8 cellular contexts compared by ENCODE assay signal in the genomic region with DNA sequence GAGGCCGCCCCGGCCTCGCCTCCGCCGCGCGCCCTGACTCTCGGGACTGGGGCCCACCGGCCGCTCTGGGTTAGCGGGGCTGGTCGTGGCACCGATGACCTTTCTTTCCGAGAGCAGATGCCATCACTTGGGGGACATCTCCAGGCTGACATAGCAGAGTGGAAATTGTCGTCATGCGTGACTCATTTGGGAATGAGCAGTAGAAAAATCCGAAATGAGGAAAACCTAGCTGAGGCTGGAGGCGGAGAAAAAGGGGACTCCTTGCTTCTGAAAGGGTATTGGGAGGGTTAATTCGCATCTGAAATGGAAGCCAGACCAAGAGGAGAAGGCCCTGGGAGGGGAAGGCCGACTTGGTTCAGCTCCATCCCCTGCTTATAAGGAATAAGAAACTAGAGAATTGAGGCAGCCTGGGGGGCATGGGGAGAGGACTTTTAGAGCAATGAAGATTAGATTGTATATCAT. TPM values are rescaled to one million over a fixed set of nuclear protein-coding genes. Genes with fewer than 3 reads are reported as not detected.
A peak's percentile ranks its signal among the peaks of the same experiment; 100 is the strongest.
DNase-seq lines count a peak whose midpoint lies in the region; ATAC-seq, FAIRE-seq and TF ChIP-seq lines count a peak whose summit lies in the region.

No MANE protein-coding gene starts in this region.

- DNase-seq in NCI-H774 (lab: John Stamatoyannopoulos, UW) (peak; percentile 47), neuronal stem cell (ENCODE audit: low spot score) (no peak), pons (ENCODE audit: low spot score) (no peak), lower leg skin (ENCODE audit: low spot score in 2 of 2) (no peak), NCI-H2107 (lab: John Stamatoyannopoulos, UW) (no peak)
- no peak for DNase-seq in effector memory CD4-positive, alpha-beta T cell

- no peak overlapping the region for H2BK5ac ChIP-seq in neuronal stem cell (ENCODE audit: low read length)

- no peak overlapping the region for H2BK120ac ChIP-seq in neuronal stem cell (ENCODE audit: low read depth, low read length)

- no peak overlapping the region for H2BK12ac ChIP-seq in neuronal stem cell (ENCODE audit: low read length)

- no peaks in the 10 kb centered on the region for H3K79me1 ChIP-seq in neuronal stem cell (ENCODE audit: low read depth, low read length)

- TF ChIP-seq CTCF in lower leg skin (IDR thresholded peaks at IDR 0.05) = no peak

- peak overlapping the region; percentile 98 for H2AFZ ChIP-seq in neuronal stem cell (ENCODE audit: low read length)

- H4K8ac ChIP-seq in neuronal stem cell (ENCODE audit: low read depth, low read length) = no peak overlapping the region

- whole genome bisulfite sequencing in neuronal stem cell (ENCODE audit: extremely low coverage in 2 of 2, insufficient read length in 2 of 2, insufficient replicate concordance in 1 of 2), 2 donors = no CpG with 5 or more reads among the region's 20 CpGs
- WGBS in lower leg skin, 2 donors = 1 to 3% methylated on average over 10 to 14 of the region's 20 CpGs

- peak overlapping the region; percentile 14 for H3K23ac ChIP-seq in neuronal stem cell (ENCODE audit: low read depth, low read length, poor library complexity)

- peak overlapping the region; percentile 83 for H3K4me2 ChIP-seq in neuronal stem cell (ENCODE audit: insufficient read depth, low read length, poor library complexity, severe bottlenecking)

- no peak overlapping the region for H4K91ac ChIP-seq in neuronal stem cell (ENCODE audit: low read depth, low read length, poor library complexity)

- peaks cover 23% of the 10 kb centered on the region for H3K27me3 ChIP-seq in effector memory CD4-positive, alpha-beta T cell (replicated peaks; ENCODE audit: control insufficient read depth, insufficient read depth, low read length, poor library complexity, severe bottlenecking)
- H3K27me3 ChIP-seq in neuronal stem cell (ENCODE audit: control insufficient read depth in 3 of 3, insufficient read depth in 3 of 3, low read depth in 1 of 3, low read length in 3 of 3) = peaks cover 10 to 78% (median 22%) of the 10 kb centered on the region in 3 experiments

- peak overlapping the region; percentile 38 for H3K18ac ChIP-seq in neuronal stem cell (ENCODE audit: low read length)

- no peak overlapping the region for H3K4ac ChIP-seq in neuronal stem cell (ENCODE audit: low read length)

- FAIRE-seq in G401.6 (lab: Jason Lieb, UNC) = peak; percentile 6

- H3K27ac ChIP-seq in effector memory CD4-positive, alpha-beta T cell (ENCODE audit: insufficient read depth, low read length, poor library complexity, severe bottlenecking) = no peak overlapping the region
- H3K27ac ChIP-seq in neuronal stem cell (replicated peaks; ENCODE audit: low read length) = no peak overlapping the region

- no peak overlapping the region for H2AK5ac ChIP-seq in neuronal stem cell (ENCODE audit: low read depth, low read length)

- intact Hi-C loops in lower leg skin (cut with DNase I; ENCODE audit: low total_unique reads) = no loop called here

- H3K14ac ChIP-seq in neuronal stem cell (ENCODE audit: low read length) = no peak overlapping the region

- TF ChIP-seq POLR2A in lower leg skin (IDR thresholded peaks at IDR 0.05) = no peak

- peak overlapping the region; percentile 47 for H3K4me3 ChIP-seq in effector memory CD4-positive, alpha-beta T cell (ENCODE audit: insufficient read depth, low read depth, low read length, poor library complexity, severe bottlenecking)
- H3K4me3 ChIP-seq in neuronal stem cell (ENCODE audit: low read length in 2 of 2) (peak overlapping the region; percentile 57 to 97), lower leg skin (ENCODE audit: low read depth, poor library complexity, severe bottlenecking) (no peak overlapping the region)

- no peak overlapping the region for H3K9ac ChIP-seq in neuronal stem cell (ENCODE audit: low read depth, low read length, poor library complexity)

- no peaks in the 10 kb centered on the region for H3K4me1 ChIP-seq in effector memory CD4-positive, alpha-beta T cell (ENCODE audit: control insufficient read depth, insufficient read depth, low read length, poor library complexity, severe bottlenecking)
- peaks cover 3 to 5% of the 10 kb centered on the region in 2 donors for H3K4me1 ChIP-seq in neuronal stem cell (ENCODE audit: control insufficient read depth in 2 of 2, insufficient read depth in 1 of 2, low read depth in 1 of 2, low read length in 2 of 2)

- no peaks in the 10 kb centered on the region for H3K36me3 ChIP-seq in effector memory CD4-positive, alpha-beta T cell (ENCODE audit: control insufficient read depth, insufficient read depth, low read length)
- H3K36me3 ChIP-seq in neuronal stem cell (replicated peaks in 1 of 2; ENCODE audit: control insufficient read depth in 2 of 2, insufficient read depth in 2 of 2, low read length in 2 of 2) = no peaks in the 10 kb centered on the region

- H2BK15ac ChIP-seq in neuronal stem cell (ENCODE audit: low read length) = no peak overlapping the region

- no peak for ATAC-seq in HG02642 (IDR thresholded peaks at IDR 0.05; ENCODE audit: poor library complexity, unreplicated experiment)

- H3K9me3 ChIP-seq in effector memory CD4-positive, alpha-beta T cell (ENCODE audit: control insufficient read depth, low read length) = no peaks in the 10 kb centered on the region
- H3K9me3 ChIP-seq in neuronal stem cell (replicated peaks in 1 of 2; ENCODE audit: control insufficient read depth in 2 of 2, insufficient read depth in 1 of 2, low read depth in 1 of 2, low read length in 2 of 2) = no peaks in the 10 kb centered on the region

RNA-seq across cellular contexts. Expression of a gene that starts 0.4 kb away (rescaled TPM):
- polyA plus RNA-seq in neuronal stem cell (2013, experiment 1 of 2) = 1.7 TPM
- 1.8 TPM for polyA plus RNA-seq in neuronal stem cell (2013, experiment 2 of 2)
- 10 to 100 TPM; 41.5 to 96.9 (median 69.8) TPM for total RNA-seq in lower leg skin
